Comparison of ENCODE assay signal across 23 cellular contexts in genomic region chr2:119751706-119752105, GRCh38. TPM values are rescaled to one million over a fixed set of nuclear protein-coding genes. Genes with fewer than 3 reads are reported as not detected.
DNase-seq lines count a peak whose midpoint lies in the region; ATAC-seq, FAIRE-seq and TF ChIP-seq lines count a peak whose summit lies in the region.
"Had no signal": no experiment of that assay in that cellular context is flagged by ENCODE, and none has a peak within 500 bp of the region (broad histone marks: within the 10 kb centered on the region; RNA-seq: fewer than 3 reads in every experiment).

No MANE protein-coding gene starts in this region.

- intact Hi-C loops in K562 (cut with micrococcal nuclease), result loop anchor here (2.0 to 5.0 kb wide), 3 partner anchors 71 to 361 kb away; partner anchors contain the start of gene EPB41L5

- no peak overlapping the region for H2AFZ ChIP-seq in K562 (ENCODE audit: low read depth, low read length)

- WGBS in K562 (ENCODE audit: insufficient coverage, low coverage, missing lambda C conversion rate), result 0% methylated on average over 2 of the region's 2 CpGs

- POLR2A ChIA-PET in K562 (lab: Yijun Ruan, JAX), result no interaction called here

- TF ChIP-seq EP300 in K562 (IDR thresholded peaks at IDR 0.05; ENCODE audit: low read length), result no peak

- no peaks in the 10 kb centered on the region for H3K79me2 ChIP-seq in K562 (ENCODE audit: control insufficient read depth, insufficient read depth, low read length)

- CTCF ChIA-PET in K562 (lab: Yijun Ruan, JAX; ENCODE audit: low intra/inter-chr PET ratio), result interaction anchor here (0.6 kb wide), 1 partner anchor 86 kb away, joined by 4 read pairs; no protein-coding TSS in a partner anchor

- H3K9me3 ChIP-seq in K562 (replicated peaks; ENCODE audit: control insufficient read depth, insufficient read depth, low read depth, low read length), result no peaks in the 10 kb centered on the region
- H3K9me3 ChIP-seq: BLaER1 treated with 17β-estradiol and CSF1 and Interleukin-3, amounts not matched to agents 10 nM and 100 nM had no signal

- H3K9ac ChIP-seq in K562 (ENCODE audit: insufficient read depth in 1 of 2, low read depth in 2 of 2, low read length in 2 of 2), result no peak overlapping the region
- H3K9ac ChIP-seq: BLaER1 treated with 17β-estradiol and CSF1 and Interleukin-3, amounts not matched to agents 10 nM and 100 nM had no signal

- FAIRE-seq in HTR-8/SVneo (lab: Jason Lieb, UNC), result peak; percentile 52
- no peak for FAIRE-seq in K562 (lab: Jason Lieb, UNC)
- FAIRE-seq: D721Med had no signal

- in situ Hi-C loops in K562 (cut with MboI), result loop anchor here (5.0 kb wide), 1 partner anchor 421 kb away; no protein-coding TSS in a partner anchor

- no TSS peak for BruUV-seq in K562 (replicated peaks; lab: Mats Ljungman, UMichigan)

- no peaks in the 10 kb centered on the region for H4K20me1 ChIP-seq in K562 (replicated peaks; ENCODE audit: control insufficient read depth, insufficient read depth, low read length)
- H4K20me1 ChIP-seq: BLaER1 treated with 17β-estradiol and CSF1 and Interleukin-3, amounts not matched to agents 10 nM and 100 nM had no signal

- TF ChIP-seq CTCF in K562 (IDR thresholded peaks at IDR 0.05 in 2 of 3, conservative IDR thresholded peaks at IDR 0.05 in 1 of 3; ENCODE audit: insufficient read depth in 2 of 3, low read depth in 1 of 3, low read length in 3 of 3), result no peak

- TF ChIP-seq POLR2A in K562 (conservative IDR thresholded peaks at IDR 0.05), result no peak

- no peak for TF ChIP-seq RAD21 in K562 (CRISPR knock-in tag; conservative IDR thresholded peaks at IDR 0.05 in 1 of 2, IDR thresholded peaks at IDR 0.05 in 1 of 2)

- ATAC-seq in K562 (no peak), HG03571 (IDR thresholded peaks at IDR 0.05; ENCODE audit: unreplicated experiment) (no peak)
- ATAC-seq: T-cell had no signal

- no peaks in the 10 kb centered on the region for H3K9me1 ChIP-seq in K562 (ENCODE audit: control insufficient read depth, insufficient read depth, low read length)

- H3K27ac ChIP-seq in K562 (ENCODE audit: extremely low read depth, low read depth, low read length), result no peak overlapping the region
- H3K27ac ChIP-seq: 22Rv1; BLaER1 treated with 17β-estradiol and CSF1 and Interleukin-3, amounts not matched to agents 10 nM and 100 nM had no signal

- H3K4me2 ChIP-seq in K562 (ENCODE audit: insufficient read depth, low read length), result no peak overlapping the region
- H3K4me2 ChIP-seq: BLaER1 treated with 17β-estradiol and CSF1 and Interleukin-3, amounts not matched to agents 10 nM and 100 nM had no signal

- no peaks in the 10 kb centered on the region for H3K36me3 ChIP-seq in K562 (ENCODE audit: control insufficient read depth, insufficient read depth, low read length)
- H3K36me3 ChIP-seq: BLaER1 treated with 17β-estradiol and CSF1 and Interleukin-3, amounts not matched to agents 10 nM and 100 nM had no signal

- DNase-seq in DMS53 (lab: John Stamatoyannopoulos, UW), result peak; percentile 23
- no peak for DNase-seq in DMS53 treated with DMSO at 0.1 percent for 48 hours (lab: John Stamatoyannopoulos, UW; ENCODE audit: unreplicated experiment)
- no peak for DNase-seq in HTR-8/SVneo (ENCODE audit: insufficient read length, low spot score)
- no peak for DNase-seq in K562 (ENCODE audit: extremely low read depth in 1 of 4, low spot score in 3 of 4)
- no peak for DNase-seq in NOMO-1 (lab: John Stamatoyannopoulos, UW; ENCODE audit: unreplicated experiment in 2 of 2)
- no peak for DNase-seq in NCI-H146 (lab: John Stamatoyannopoulos, UW)
- DNase-seq: CD4-positive, alpha-beta T cell; DMS79; EL; GF-D8; NCI-H1694; NCI-H2029 treated with DMSO at 0.1 percent for 48 hours; NCI-H446 treated with DMSO at 0.1 percent for 48 hours; NCI-H526; NCI-H82; NK-92 treated with Interleukin-12 subunit alpha and Interleukin-12 subunit beta, amount 100 ng/mL, for 24 hours; RPMI8226; SHP77; T-cell had no signal

- no peak overlapping the region for H3K4me3 ChIP-seq in K562
- H3K4me3 ChIP-seq: BLaER1 treated with 17β-estradiol and CSF1 and Interleukin-3, amounts not matched to agents 10 nM and 100 nM had no signal

- peaks cover 0 to 3% of the 10 kb centered on the region in 2 experiments; a peak in 2 of 5 replicates for H3K4me1 ChIP-seq in K562 (replicated peaks in 1 of 2; ENCODE audit: control insufficient read depth in 2 of 2, insufficient read depth in 2 of 2, low read length in 2 of 2)

- H3K27me3 ChIP-seq in K562 (ENCODE audit: control insufficient read depth in 2 of 2, insufficient read depth in 2 of 2, low read length in 2 of 2), result peaks cover 12 to 15% of the 10 kb centered on the region in 2 experiments; a peak in 4 of 5 replicates
- H3K27me3 ChIP-seq: BLaER1 treated with 17β-estradiol and CSF1 and Interleukin-3, amounts not matched to agents 10 nM and 100 nM had no signal

TF ChIP-seq in K562, 482 proteins besides CTCF, POLR2A, EP300 and RAD21 (continues in another document):
- TF ChIP-seq ZNF583 (CRISPR knock-in tag; IDR thresholded peaks at IDR 0.05), result no peak
- no peak for TF ChIP-seq ZNF696 (CRISPR knock-in tag; conservative IDR thresholded peaks at IDR 0.05)
- TF ChIP-seq ETS1 (conservative IDR thresholded peaks at IDR 0.05; ENCODE audit: control insufficient read depth, low read depth, low read length), result no peak
- 0 out of 4 replicates have a peak, but pooled peaks of 1 of the 2 experiments have one; percentile 16 for TF ChIP-seq HDAC1 (IDR thresholded peaks at IDR 0.05)
- TF ChIP-seq ATF3 (IDR thresholded peaks at IDR 0.05), result peak; percentile 63
- TF ChIP-seq ATF3 (CRISPR knock-in tag; conservative IDR thresholded peaks at IDR 0.05), result no peak
- TF ChIP-seq NCOA1 (IDR thresholded peaks at IDR 0.05; ENCODE audit: low read depth), result no peak
- no peak for TF ChIP-seq ZFPM2 (CRISPR knock-in tag; IDR thresholded peaks at IDR 0.05)
- no peak for TF ChIP-seq RFX1 (IDR thresholded peaks at IDR 0.05)
- TF ChIP-seq KDM1A (IDR thresholded peaks at IDR 0.05), result peak; percentile 77
- TF ChIP-seq SMAD3 (CRISPR knock-in tag; conservative IDR thresholded peaks at IDR 0.05), result no peak
- TF ChIP-seq MNT (conservative IDR thresholded peaks at IDR 0.05), result no peak
- TF ChIP-seq JUND (IDR thresholded peaks at IDR 0.05; ENCODE audit: borderline replicate concordance, low read depth, low read length), result peak; percentile 53
- peak; percentile 44; the same call in 1 of the 3 replicates for TF ChIP-seq JUND (tag; IDR thresholded peaks at IDR 0.05; ENCODE audit: borderline replicate concordance, low read depth, low read length)
- peak; percentile 61 for TF ChIP-seq FOSL1 (tag; conservative IDR thresholded peaks at IDR 0.05)

RNA-seq across cellular contexts. Expression of gene PTPN4, which starts 8.0 kb away (rescaled TPM):
- total RNA-seq in K562 (2011; cell fraction: chromatin; rRNA removed; ENCODE audit: low replicate concordance), result 56.0 and 99.3 TPM in 2 replicates
- 26.2 and 43.8 TPM in 2 replicates for total RNA-seq in K562 (2011; cell fraction: nucleolus; rRNA removed)
- total RNA-seq in K562 (2011; cell fraction: nucleoplasm; rRNA removed), result 28.8 and 32.3 TPM in 2 replicates
- total RNA-seq in K562 (2014; rRNA removed) (26.8 and 27.8 TPM in 2 replicates), K562 (2014; rRNA removed; fragmentation: Illumina TruSeq; extraction: Trizol) (27.3 and 29.2 TPM in 2 replicates), K562 (2015; rRNA removed; fragmentation: Illumina TruSeq; extraction: Trizol) (24.1 and 30.6 TPM in 2 replicates), K562 (2021) (30.0 and 30.8 TPM in 2 replicates)
- polyA plus RNA-seq in K562 (2011; rRNA removed) (26.6 and 32.8 TPM in 2 replicates), K562 (2014; fragmentation: Illumina TruSeq; extraction: Trizol) (17.8 and 20.6 TPM in 2 replicates), K562 (2014; fragmentation: Nextera tagmentation; extraction: Ambion mirVana) (1 to 10 TPM; 5.0 to 7.1 TPM), K562 (2014; rRNA removed) (12.4 and 20.3 TPM in 2 replicates)
- 6.4 and 9.3 TPM in 2 replicates for polyA plus RNA-seq in K562 (2011; cell fraction: cytosol; rRNA removed)
- 31.6 and 32.6 TPM in 2 replicates for polyA plus RNA-seq in K562 (2011; cell fraction: nucleus; rRNA removed)
- 8.3 and 15.8 TPM in 2 replicates for polyA plus RNA-seq in K562 (2012)
- 61.8 and 68.8 TPM in 2 replicates for polyA minus RNA-seq in K562 (2011; rRNA and poly(A)+ RNA removed)
- 14.2 and 19.1 TPM in 2 replicates for polyA minus RNA-seq in K562 (2011; cell fraction: cytosol; rRNA and poly(A)+ RNA removed)
- 50.9 and 73.2 TPM in 2 replicates for polyA minus RNA-seq in K562 (2011; cell fraction: nucleus; rRNA and poly(A)+ RNA removed)
